In genomic region chr14:80134321-80134720, GRCh38 we compare ENCODE assay signal across 3 cellular contexts.
"Had no signal": no experiment of that assay in that cellular context is flagged by ENCODE, and none has a peak within 500 bp of the region (broad histone marks: within the 10 kb centered on the region; RNA-seq: fewer than 3 reads in every experiment).

No MANE protein-coding gene starts in this region.

- ATAC-seq: GM12878 had no signal

- H3K4me3 ChIP-seq: GM12878 had no signal

- DNase-seq: GDM1, GF-D8 had no signal
